ENCODE assay signal across 8 cellular contexts in the genomic region with DNA sequence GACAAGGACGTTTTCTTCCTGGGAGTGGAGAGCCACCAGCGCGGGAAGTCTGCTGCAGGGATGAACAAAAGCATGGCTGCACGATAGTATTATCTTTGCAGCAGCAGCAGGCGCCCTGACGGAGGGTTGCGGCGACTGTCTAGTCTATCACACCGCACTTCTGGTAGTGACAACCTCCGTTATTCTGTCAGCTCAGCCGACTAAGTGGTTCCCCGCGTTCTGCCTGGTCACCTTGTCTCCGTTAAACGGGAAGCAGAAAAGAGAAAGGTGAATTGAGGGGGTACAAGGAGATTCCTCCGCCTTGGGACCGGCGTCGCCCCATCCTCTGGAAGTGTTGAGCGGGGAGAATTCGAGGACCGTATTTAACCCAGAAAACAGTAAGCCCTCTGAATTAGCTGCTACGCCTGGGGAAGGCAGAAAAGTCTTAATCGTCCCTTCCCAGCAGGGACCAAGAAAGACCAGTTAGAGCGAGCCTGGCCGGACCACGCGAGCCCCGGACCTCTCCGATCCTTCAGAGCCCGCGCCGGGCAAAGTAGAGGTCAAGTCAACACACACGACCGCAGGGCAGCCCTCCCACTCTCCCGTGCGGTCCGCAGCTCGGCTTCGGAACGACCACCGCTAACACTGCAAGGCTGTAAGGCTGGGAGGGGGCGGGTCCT. TPM values are rescaled to one million over a fixed set of nuclear protein-coding genes. Genes with fewer than 3 reads are reported as not detected.
DNase-seq lines count a peak whose midpoint lies in the region; ATAC-seq, FAIRE-seq and TF ChIP-seq lines count a peak whose summit lies in the region.

No MANE protein-coding gene starts in this region.

- peak overlapping the region; percentile 70 for H3K4me3 ChIP-seq in NT2/D1 (ENCODE audit: insufficient read length, low read depth)
- peak overlapping the region; percentile 70 to 95 (median 86) for H3K4me3 ChIP-seq in heart left ventricle
- H3K4me3 ChIP-seq in rectal smooth muscle tissue (ENCODE audit: low read length): peak overlapping the region; percentile 97

- TF ChIP-seq POLR2A in heart left ventricle (IDR thresholded peaks at IDR 0.05): no peak

- peak overlapping the region; percentile 77 to 97 (median 90) for H3K27ac ChIP-seq in heart left ventricle
- H3K27ac ChIP-seq in rectal smooth muscle tissue (ENCODE audit: low read depth, low read length): peak overlapping the region; percentile 88

- H3K4me1 ChIP-seq in NT2/D1 (ENCODE audit: insufficient read depth, insufficient read length) (peaks cover 3% of the 10 kb centered on the region), heart left ventricle (peaks cover 0 to 37% (median 27%) of the 10 kb centered on the region in 12 donors), rectal smooth muscle tissue (ENCODE audit: control insufficient read depth, insufficient read depth, low read length) (peaks cover 12% of the 10 kb centered on the region)

- ATAC-seq in GM19324 (IDR thresholded peaks at IDR 0.05; ENCODE audit: low FRiP score, unreplicated experiment): peak; percentile 11
- peak; percentile 22 for ATAC-seq in HG03432 (IDR thresholded peaks at IDR 0.05; ENCODE audit: unreplicated experiment)
- ATAC-seq in heart left ventricle: peak in 3 of 4 donors; percentile 6 to 24 (median 9)

- no peaks in the 10 kb centered on the region for H3K9me3 ChIP-seq in NT2/D1 (ENCODE audit: insufficient read depth, low read length)
- H3K9me3 ChIP-seq in heart left ventricle: no peaks in the 10 kb centered on the region

- H3K9ac ChIP-seq in NT2/D1 (ENCODE audit: insufficient read length, low read depth): peak overlapping the region; percentile 79
- peak overlapping the region; percentile 74 for H3K9ac ChIP-seq in rectal smooth muscle tissue (ENCODE audit: low read length)

- FAIRE-seq in RCC 7860 (lab: Jason Lieb, UNC): no peak

- TF ChIP-seq CTCF in heart left ventricle (IDR thresholded peaks at IDR 0.05): no peak

- 0% methylated on average over 19 to 43 of the region's 43 CpGs for WGBS in heart left ventricle, 4 donors

- intact Hi-C loops in heart left ventricle (cut with DNase I): loop anchor here in 8 of 10 donors (2.0 to 10.0 kb wide), 12 partner anchors 46 to 254 kb away; no protein-coding TSS in a partner anchor

- peaks cover 36% of the 10 kb centered on the region for H3K27me3 ChIP-seq in NT2/D1 (ENCODE audit: insufficient read depth, insufficient read length)
- H3K27me3 ChIP-seq in heart left ventricle: peaks cover 0 to 3% (median 0%) of the 10 kb centered on the region in 9 donors
- no peaks in the 10 kb centered on the region for H3K27me3 ChIP-seq in rectal smooth muscle tissue (ENCODE audit: control insufficient read depth, insufficient read depth, low read length)

- DNase-seq in AML-193 (lab: John Stamatoyannopoulos, UW) (peak; percentile 29 to 43), NT2/D1 (ENCODE audit: low read depth, low spot score) (no peak), heart left ventricle (peak; percentile 35 to 75 (median 60)), RCC 7860 (ENCODE audit: low spot score) (no peak)
- DNase-seq in activated effector memory CD4-positive, alpha-beta T cell treated with Interleukin-2 at 50 U/mL for 16 hours: peak; percentile 18

- H3K36me3 ChIP-seq in NT2/D1 (ENCODE audit: insufficient read depth, insufficient read length, low read length) (no peaks in the 10 kb centered on the region), heart left ventricle (no peaks in the 10 kb centered on the region), rectal smooth muscle tissue (ENCODE audit: control insufficient read depth, insufficient read depth, low read length) (no peaks in the 10 kb centered on the region)

RNA-seq across cellular contexts. Expression of gene DAAM1, which starts 0.5 kb away (rescaled TPM):
- 10 to 100 TPM; 35.1 to 92.6 (median 68.4) TPM for total RNA-seq in heart left ventricle
- polyA plus RNA-seq in heart left ventricle: 10 to 100 TPM; 18.2 to 58.3 TPM

Comparison
In these comparisons a context has a peak if more than half of its experiments do, and no peak if none do; other contexts are left out.
1. DNase-seq: peak in AML-193 (2 of 2), activated effector memory CD4-positive, alpha-beta T cell treated with Interleukin-2 at 50 U/mL for 16 hours (single experiment) and heart left ventricle (5 of 5); none in NT2/D1 (single experiment) and RCC 7860 (single experiment).
2. Peak in every context shown above with its lines, with median percentiles within 50 percentile points of each other: ATAC-seq and H3K4me3 ChIP-seq.